2 cellular contexts compared by ENCODE assay signal in the genomic region with DNA sequence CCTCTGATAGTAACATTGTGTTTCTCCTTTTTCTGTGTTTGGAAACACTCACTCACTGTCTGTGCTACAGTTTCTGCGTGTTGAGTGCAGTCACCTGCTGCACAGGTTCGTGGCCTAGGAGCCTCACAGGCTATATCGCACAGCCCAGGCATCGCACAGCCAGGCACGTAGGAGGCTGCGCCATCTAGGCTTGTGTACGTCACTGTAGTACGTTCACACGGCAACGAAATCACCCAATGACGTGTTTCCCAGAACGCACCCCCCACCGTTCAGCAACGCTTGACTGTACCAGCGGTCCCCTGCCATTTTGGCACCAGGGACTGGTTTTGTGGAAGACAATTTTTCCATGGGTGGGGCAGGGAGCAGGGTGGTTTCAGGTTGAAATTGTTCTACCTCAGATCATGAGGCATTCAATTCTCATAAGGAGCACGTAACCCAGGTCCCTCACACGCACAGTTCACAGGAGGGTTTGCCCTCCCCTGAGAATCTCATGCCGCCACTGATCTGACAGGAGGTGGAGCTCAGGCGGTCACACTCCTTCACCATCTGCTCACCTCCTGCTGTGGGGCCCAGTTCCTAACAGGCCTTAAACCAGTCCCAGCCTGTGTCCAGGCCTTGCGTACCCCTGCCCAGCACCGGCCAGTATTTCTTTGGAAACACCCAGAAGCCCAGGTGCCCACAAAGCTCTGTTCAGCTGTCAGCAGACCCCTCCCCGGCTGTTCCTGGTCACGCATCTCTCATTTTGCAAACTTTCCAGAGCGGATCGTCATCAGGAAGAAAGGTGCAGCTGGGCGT.
TF ChIP-seq lines count a peak whose summit lies in the region.

No MANE protein-coding gene starts in this region.

TF ChIP-seq in HepG2, 621 proteins besides CTCF, POLR2A, EP300 and RAD21:
- TF ChIP-seq ZNF891 (CRISPR knock-in tag; IDR thresholded peaks at IDR 0.05) (0 out of 2 replicates have a peak, but pooled peaks have one; percentile 37), ZNF850 (CRISPR knock-in tag; conservative IDR thresholded peaks at IDR 0.05) (no peak)
- TF ChIP-seq, protein P1, sequence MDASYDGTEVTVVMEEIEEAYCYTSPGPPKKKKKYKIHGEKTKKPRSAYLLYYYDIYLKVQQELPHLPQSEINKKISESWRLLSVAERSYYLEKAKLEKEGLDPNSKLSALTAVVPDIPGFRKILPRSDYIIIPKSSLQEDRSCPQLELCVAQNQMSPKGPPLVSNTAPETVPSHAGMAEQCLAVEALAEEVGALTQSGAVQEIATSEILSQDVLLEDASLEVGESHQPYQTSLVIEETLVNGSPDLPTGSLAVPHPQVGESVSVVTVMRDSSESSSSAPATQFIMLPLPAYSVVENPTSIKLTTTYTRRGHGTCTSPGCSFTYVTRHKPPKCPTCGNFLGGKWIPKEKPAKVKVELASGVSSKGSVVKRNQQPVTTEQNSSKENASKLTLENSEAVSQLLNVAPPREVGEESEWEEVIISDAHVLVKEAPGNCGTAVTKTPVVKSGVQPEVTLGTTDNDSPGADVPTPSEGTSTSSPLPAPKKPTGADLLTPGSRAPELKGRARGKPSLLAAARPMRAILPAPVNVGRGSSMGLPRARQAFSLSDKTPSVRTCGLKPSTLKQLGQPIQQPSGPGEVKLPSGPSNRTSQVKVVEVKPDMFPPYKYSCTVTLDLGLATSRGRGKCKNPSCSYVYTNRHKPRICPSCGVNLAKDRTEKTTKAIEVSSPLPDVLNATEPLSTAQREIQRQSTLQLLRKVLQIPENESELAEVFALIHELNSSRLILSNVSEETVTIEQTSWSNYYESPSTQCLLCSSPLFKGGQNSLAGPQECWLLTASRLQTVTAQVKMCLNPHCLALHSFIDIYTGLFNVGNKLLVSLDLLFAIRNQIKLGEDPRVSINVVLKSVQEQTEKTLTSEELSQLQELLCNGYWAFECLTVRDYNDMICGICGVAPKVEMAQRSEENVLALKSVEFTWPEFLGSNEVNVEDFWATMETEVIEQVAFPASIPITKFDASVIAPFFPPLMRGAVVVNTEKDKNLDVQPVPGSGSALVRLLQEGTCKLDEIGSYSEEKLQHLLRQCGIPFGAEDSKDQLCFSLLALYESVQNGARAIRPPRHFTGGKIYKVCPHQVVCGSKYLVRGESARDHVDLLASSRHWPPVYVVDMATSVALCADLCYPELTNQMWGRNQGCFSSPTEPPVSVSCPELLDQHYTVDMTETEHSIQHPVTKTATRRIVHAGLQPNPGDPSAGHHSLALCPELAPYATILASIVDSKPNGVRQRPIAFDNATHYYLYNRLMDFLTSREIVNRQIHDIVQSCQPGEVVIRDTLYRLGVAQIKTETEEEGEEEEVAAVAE (CRISPR knock-in tag; IDR thresholded peaks at IDR 0.05; ENCODE audit: borderline replicate concordance), result no peak

TF ChIP-seq in HEK293T, 16 proteins besides CTCF, POLR2A, EP300 and RAD21:
- TF ChIP-seq ARNT (IDR thresholded peaks at IDR 0.05) (no peak), SUZ12 (IDR thresholded peaks at IDR 0.05) (no peak), HDGF (IDR thresholded peaks at IDR 0.05; ENCODE audit: borderline replicate concordance) (no peak), ZNF384 (IDR thresholded peaks at IDR 0.05) (no peak), L3MBTL2 (conservative IDR thresholded peaks at IDR 0.05) (no peak), FOXA1 (IDR thresholded peaks at IDR 0.05) (no peak), TARDBP (IDR thresholded peaks at IDR 0.05) (no peak), FOXM1 (IDR thresholded peaks at IDR 0.05; ENCODE audit: borderline replicate concordance) (no peak), ELF4 (IDR thresholded peaks at IDR 0.05) (no peak), SP1 (IDR thresholded peaks at IDR 0.05) (no peak), BHLHE40 (IDR thresholded peaks at IDR 0.05; ENCODE audit: borderline replicate concordance) (no peak), FOXK2 (IDR thresholded peaks at IDR 0.05) (no peak), CTBP1 (IDR thresholded peaks at IDR 0.05; ENCODE audit: borderline replicate concordance) (no peak), NFRKB (IDR thresholded peaks at IDR 0.05) (no peak), LEF1 (IDR thresholded peaks at IDR 0.05; ENCODE audit: borderline replicate concordance) (no peak)
- TF ChIP-seq, protein P2, sequence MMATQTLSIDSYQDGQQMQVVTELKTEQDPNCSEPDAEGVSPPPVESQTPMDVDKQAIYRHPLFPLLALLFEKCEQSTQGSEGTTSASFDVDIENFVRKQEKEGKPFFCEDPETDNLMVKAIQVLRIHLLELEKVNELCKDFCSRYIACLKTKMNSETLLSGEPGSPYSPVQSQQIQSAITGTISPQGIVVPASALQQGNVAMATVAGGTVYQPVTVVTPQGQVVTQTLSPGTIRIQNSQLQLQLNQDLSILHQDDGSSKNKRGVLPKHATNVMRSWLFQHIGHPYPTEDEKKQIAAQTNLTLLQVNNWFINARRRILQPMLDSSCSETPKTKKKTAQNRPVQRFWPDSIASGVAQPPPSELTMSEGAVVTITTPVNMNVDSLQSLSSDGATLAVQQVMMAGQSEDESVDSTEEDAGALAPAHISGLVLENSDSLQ (IDR thresholded peaks at IDR 0.05), result no peak
